ENCODE assay signal across 20 cellular contexts in the genomic region with DNA sequence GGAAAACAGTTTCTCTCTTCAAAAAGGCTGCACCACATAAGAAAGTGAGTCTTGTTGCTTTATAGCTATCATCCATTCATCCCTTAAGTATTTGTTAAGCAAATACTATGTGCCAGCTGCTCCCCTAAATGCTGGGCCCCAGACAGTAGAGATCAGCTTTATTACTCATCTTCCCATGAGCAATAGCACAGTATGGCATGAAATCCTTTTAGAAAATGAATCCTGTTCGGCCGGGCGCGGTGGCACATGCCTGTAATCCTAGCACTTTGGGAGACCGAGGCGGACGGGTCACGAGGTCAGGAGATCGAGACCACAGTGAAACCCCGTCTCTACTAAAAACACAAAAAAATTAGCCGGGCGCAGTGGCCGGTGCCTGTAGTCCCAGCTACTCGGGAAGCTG.
DNase-seq lines count a peak whose midpoint lies in the region; ATAC-seq and TF ChIP-seq lines count a peak whose summit lies in the region.
"Had no signal": no experiment of that assay in that cellular context is flagged by ENCODE, and none has a peak within 500 bp of the region (broad histone marks: within the 10 kb centered on the region; RNA-seq: fewer than 3 reads in every experiment).

No MANE protein-coding gene starts in this region.

- no peaks in the 10 kb centered on the region for H3K9me2 ChIP-seq in PC-3 (replicated peaks; ENCODE audit: low read length)

- no peak overlapping the region for H3K4me3 ChIP-seq in PC-3 (ENCODE audit: low read length)
- no peak overlapping the region for H3K4me3 ChIP-seq in choroid plexus epithelial cell (ENCODE audit: low read depth, low read length)
- no peak overlapping the region for H3K4me3 ChIP-seq in mucosa of descending colon
- H3K4me3 ChIP-seq in spleen: no peak overlapping the region
- H3K4me3 ChIP-seq: pancreas, right atrium auricular region, tibial artery had no signal

- intact Hi-C loops in PC-3 (cut with micrococcal nuclease): no loop called here
- intact Hi-C loops in mucosa of descending colon (cut with DNase I, micrococcal nuclease): no loop called here
- intact Hi-C loops in spleen (cut with DNase I; ENCODE audit: low total_unique reads): no loop called here

- no peaks in the 10 kb centered on the region for H3F3A ChIP-seq in PC-3 (ENCODE audit: low read length, unreplicated experiment)

- no peaks in the 10 kb centered on the region for H3K36me3 ChIP-seq in PC-3 (ENCODE audit: low read depth, low read length)
- no peaks in the 10 kb centered on the region for H3K36me3 ChIP-seq in mucosa of descending colon (ENCODE audit: low read depth)
- no peaks in the 10 kb centered on the region for H3K36me3 ChIP-seq in spleen
- H3K36me3 ChIP-seq: pancreas, right atrium auricular region had no signal

- CTCF ChIA-PET in PC-3 (lab: Charles Lee): no interaction called here

- WGBS in spleen, 5 donors: 97 to 98% (median 98%) methylated on average over 14 of the region's 14 CpGs

- no peaks in the 10 kb centered on the region for H4K20me1 ChIP-seq in PC-3 (ENCODE audit: low read length)

- ATAC-seq in PC-3 (peak; percentile 76), mucosa of descending colon (peak; percentile 58), HG02938 (IDR thresholded peaks at IDR 0.05; ENCODE audit: unreplicated experiment) (no peak)
- ATAC-seq: CD8-positive, alpha-beta T cell; left cardiac atrium; natural killer cell; pancreas; stimulated activated naive CD8-positive, alpha-beta T cell treated with anti-CD3 and anti-CD28 coated beads, Interleukin-15, amount 100 ng/mL, for 72 hours had no signal

- DNase-seq in ELR (ENCODE audit: low read depth) (peak; percentile 50), PC-3 (peak; percentile 47), choroid plexus epithelial cell (ENCODE audit: low read depth) (peak; percentile 34), mucosa of descending colon (peak in 1 of 3 donors; percentile 46), spleen (no peak), OCI-M1 (lab: John Stamatoyannopoulos, UW) (no peak)
- DNase-seq in effector CD4-positive, alpha-beta T cell: no peak
- DNase-seq: activated CD4-positive, alpha-beta T cell treated with anti-CD3 and anti-CD28 coated beads, Interleukin-2, amount 10 ng/mL, durations not matched to agents 24 days and 14 days; AML-193; CD8-positive, alpha-beta T cell; left cardiac atrium; natural killer cell; NCI-H2107; pancreas; stimulated activated CD4-positive, alpha-beta T cell treated with anti-CD3 and anti-CD28 coated beads, Interleukin-12 subunit alpha, Interleukin-12 subunit beta, amount 100 ng/mL, for 4 hours; stimulated activated naive CD8-positive, alpha-beta T cell treated with anti-CD3 and anti-CD28 coated beads, Interleukin-15, amount 100 ng/mL, for 72 hours; T-helper 1 cell; tibial artery had no signal

- TF ChIP-seq POLR2A in spleen (IDR thresholded peaks at IDR 0.05): no peak

- H3K4me2 ChIP-seq in PC-3 (ENCODE audit: low read length): no peak overlapping the region

- H3K79me2 ChIP-seq in PC-3 (ENCODE audit: low read length): no peaks in the 10 kb centered on the region

- H3K9ac ChIP-seq in PC-3 (ENCODE audit: low read length): no peak overlapping the region

- H3K9me3 ChIP-seq in PC-3 (ENCODE audit: low read length) (no peaks in the 10 kb centered on the region), mucosa of descending colon (no peaks in the 10 kb centered on the region), spleen (no peaks in the 10 kb centered on the region)
- H3K9me3 ChIP-seq: pancreas, right atrium auricular region, tibial artery had no signal

- POLR2A ChIA-PET in PC-3 (lab: Charles Lee; ENCODE audit: unreplicated experiment): no interaction called here

- H3K27ac ChIP-seq in PC-3 (ENCODE audit: low read length) (0 out of 2 replicates have a peak overlapping the region, but pooled peaks have one; percentile 16), spleen (no peak overlapping the region)
- H3K27ac ChIP-seq: pancreas, right atrium auricular region, tibial artery had no signal

- TF ChIP-seq CTCF in PC-3 (conservative IDR thresholded peaks at IDR 0.05; ENCODE audit: low read depth, low read length): no peak
- TF ChIP-seq CTCF in choroid plexus epithelial cell (conservative IDR thresholded peaks at IDR 0.05; ENCODE audit: low read depth, low read length): no peak
- TF ChIP-seq CTCF in mucosa of descending colon (IDR thresholded peaks at IDR 0.05): no peak
- no peak for TF ChIP-seq CTCF in spleen (IDR thresholded peaks at IDR 0.05 in 8 of 11, conservative IDR thresholded peaks at IDR 0.05 in 3 of 11)

- H2AFZ ChIP-seq in PC-3 (ENCODE audit: low read length): no peak overlapping the region

- BruUV-seq in PC-3 (replicated peaks; lab: Mats Ljungman, UMichigan): no TSS peak

- H3K27me3 ChIP-seq in PC-3 (ENCODE audit: low read length): no peaks in the 10 kb centered on the region
- no peaks in the 10 kb centered on the region for H3K27me3 ChIP-seq in spleen (replicated peaks in 1 of 7)
- H3K27me3 ChIP-seq: pancreas, right atrium auricular region, tibial artery had no signal

- H3K4me1 ChIP-seq in PC-3 (ENCODE audit: insufficient read depth, low read length): no peaks in the 10 kb centered on the region; the same call in 1 of the 2 replicates
- H3K4me1 ChIP-seq in mucosa of descending colon (ENCODE audit: low read depth): peaks cover 22% of the 10 kb centered on the region
- H3K4me1 ChIP-seq in spleen: no peaks in the 10 kb centered on the region
- H3K4me1 ChIP-seq: pancreas, right atrium auricular region, tibial artery had no signal

Comparison
In these comparisons a context has a peak if more than half of its experiments do, and no peak if none do; other contexts are left out.
1. DNase-seq: peak in ELR (single experiment), PC-3 (single experiment) and choroid plexus epithelial cell (single experiment); none in spleen (single experiment), OCI-M1 (single experiment) and effector CD4-positive, alpha-beta T cell (single experiment).